8 cellular contexts compared by ENCODE assay signal in genomic region chr20:1325173-1326030, GRCh38.
DNase-seq lines count a peak whose midpoint lies in the region; ATAC-seq and TF ChIP-seq lines count a peak whose summit lies in the region.

No MANE protein-coding gene starts in this region.

- ATAC-seq in GM18511 (IDR thresholded peaks at IDR 0.05; ENCODE audit: unreplicated experiment) (peak; percentile 89), HG02981 (IDR thresholded peaks at IDR 0.05; ENCODE audit: unreplicated experiment) (peak; percentile 86)

- peak overlapping the region; percentile 64 for H3K27ac ChIP-seq in 22Rv1

- TF ChIP-seq CTCF in 22Rv1 (IDR thresholded peaks at IDR 0.05) (0 out of 2 replicates have a peak, but pooled peaks have one; percentile 7), astrocyte of the spinal cord (IDR thresholded peaks at IDR 0.05; ENCODE audit: low read depth, low read length) (no peak)

- DNase-seq in NCI-H2029 treated with DMSO at 0.1 percent for 48 hours (lab: John Stamatoyannopoulos, UW), result peak; percentile 88
- peak; percentile 72 for DNase-seq in T1000 (lab: John Stamatoyannopoulos, UW)
- peak; percentile 98 for DNase-seq in astrocyte of the spinal cord (ENCODE audit: low read depth, low spot score)
- DNase-seq in hippocampal formation (lab: John Stamatoyannopoulos, UW), result peak; percentile 89 to 93
- peak; percentile 95 for DNase-seq in retina

- H3K4me3 ChIP-seq in astrocyte of the spinal cord (ENCODE audit: low read depth, low read length), result peak overlapping the region; percentile 93

- in situ Hi-C loops in astrocyte of the spinal cord (cut with HindIII; ENCODE audit: low sequenced_read_pairs), result no loop called here

Comparison
In these comparisons a context has a peak if more than half of its experiments do, and no peak if none do; other contexts are left out.
1. Peak in every context shown above with its lines: DNase-seq, ATAC-seq, H3K4me3 ChIP-seq and H3K27ac ChIP-seq.